8 cellular contexts compared by ENCODE assay signal in the genomic region with DNA sequence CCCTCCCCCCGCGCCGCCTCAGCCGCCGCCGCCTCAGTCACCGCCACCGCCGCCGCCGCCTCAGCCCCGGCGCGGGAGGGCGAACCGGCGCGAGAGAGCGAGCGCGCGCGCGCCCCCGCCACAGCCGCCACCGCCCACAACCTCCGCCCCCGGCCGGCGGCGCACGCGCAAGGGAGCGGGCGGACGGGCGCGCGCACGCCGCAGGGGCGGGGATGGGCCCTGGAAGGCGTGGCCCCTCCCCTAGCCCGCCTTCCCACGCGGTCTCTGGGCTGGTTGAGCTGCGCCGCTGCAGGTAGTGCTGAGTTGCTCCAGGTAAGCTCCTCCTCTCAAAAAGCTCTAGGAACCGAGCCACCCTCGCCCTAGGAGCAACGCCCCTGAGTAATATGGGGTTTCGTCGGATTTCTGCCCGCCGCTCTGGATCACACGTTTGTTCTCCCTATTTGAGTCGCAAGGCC. TPM values are rescaled to one million over a fixed set of nuclear protein-coding genes. Genes with fewer than 3 reads are reported as not detected.
DNase-seq lines count a peak whose midpoint lies in the region; ATAC-seq and TF ChIP-seq lines count a peak whose summit lies in the region.

TMCC1 (minus strand) TSS at position 96 of the 455 bp plus-strand sequence.

- H3K36me3 ChIP-seq in trophoblast cell (ENCODE audit: control insufficient read depth in 1 of 2, insufficient read depth in 2 of 2, low read length in 2 of 2), result peaks cover 0 to 1% of the 10 kb centered on the region in 2 experiments
- no peaks in the 10 kb centered on the region for H3K36me3 ChIP-seq in tibial nerve

- H2BK12ac ChIP-seq in trophoblast cell (ENCODE audit: low read length), result peak within 1 kb of the TSS; percentile 25

- H2AK5ac ChIP-seq in trophoblast cell (ENCODE audit: low read length), result peak within 1 kb of the TSS; percentile 14

- WGBS in trophoblast cell (ENCODE audit: extremely low coverage, insufficient coverage, insufficient read length), result no CpG with 5 or more reads among the region's 58 CpGs
- 1% methylated on average over 7 to 27 of the region's 58 CpGs for WGBS in tibial nerve, 2 donors

- peak within 1 kb of the TSS; percentile 88 for H2AFZ ChIP-seq in trophoblast cell (ENCODE audit: insufficient read depth, low read length, poor library complexity)

- DNase-seq in GM10266 (ENCODE audit: extremely low spot score), result peak; percentile 96
- peak; percentile 84 for DNase-seq in NCI-H1092 treated with DMSO at 0.1 percent for 48 hours (lab: John Stamatoyannopoulos, UW)
- DNase-seq in SW480 (ENCODE audit: low spot score), result peak; percentile 94
- peak; percentile 85 for DNase-seq in activated naive CD8-positive, alpha-beta T cell treated with anti-CD3 and anti-CD28 coated beads, Interleukin-2, amount 50 U/mL, for 24 hours
- peak; percentile 94 for DNase-seq in cardiac septum (ENCODE audit: low spot score)
- DNase-seq in trophoblast cell, result peak; percentile 85 to 97
- peak; percentile 52 to 66 for DNase-seq in tibial nerve (ENCODE audit: low spot score in 2 of 2)

- H4K12ac ChIP-seq in trophoblast cell (ENCODE audit: low read depth, low read length), result peak within 1 kb of the TSS; percentile 85

- H3K27ac Mint-ChIP-seq in activated naive CD8-positive, alpha-beta T cell treated with anti-CD3 and anti-CD28 coated beads, Interleukin-2, amount 50 U/mL, for 24 hours, result peak within 1 kb of the TSS; percentile 86

- no peak for TF ChIP-seq CTCF in GM10266 (IDR thresholded peaks at IDR 0.05; ENCODE audit: control insufficient read depth, insufficient read depth, low read depth, missing control alignments)
- TF ChIP-seq CTCF in tibial nerve (IDR thresholded peaks at IDR 0.05), result no peak

- peak within 1 kb of the TSS; percentile 93 for H2BK120ac ChIP-seq in trophoblast cell (ENCODE audit: insufficient read depth, low read length, poor library complexity)

- H3K4ac ChIP-seq in trophoblast cell (ENCODE audit: low read depth, low read length), result peak within 1 kb of the TSS; percentile 9

- H3K9me3 Mint-ChIP-seq in activated naive CD8-positive, alpha-beta T cell treated with anti-CD3 and anti-CD28 coated beads, Interleukin-2, amount 50 U/mL, for 24 hours, result no peaks in the 10 kb centered on the region

- H4K8ac ChIP-seq in trophoblast cell (ENCODE audit: low read depth, low read length), result peak within 1 kb of the TSS; percentile 90

- H3K23ac ChIP-seq in trophoblast cell (ENCODE audit: low read length), result no peak within 1 kb of the TSS

- H3K4me3 ChIP-seq in trophoblast cell (ENCODE audit: low read depth, low read length) (peak within 1 kb of the TSS; percentile 75), tibial nerve (peak within 1 kb of the TSS; percentile 69 to 96 (median 86))

- peak within 1 kb of the TSS; percentile 75 for H3K27ac ChIP-seq in trophoblast cell (ENCODE audit: low read depth, low read length)
- peak within 1 kb of the TSS; percentile 88 to 96 (median 95) for H3K27ac ChIP-seq in tibial nerve

- H3K27me3 ChIP-seq in trophoblast cell (ENCODE audit: insufficient read depth, low read length) (no peaks in the 10 kb centered on the region), tibial nerve (no peaks in the 10 kb centered on the region)

- intact Hi-C loops in cardiac septum (cut with DNase I), result loop anchor here (5.0 kb wide), 1 partner anchor 66 kb away; no protein-coding TSS in a partner anchor

- H3K18ac ChIP-seq in trophoblast cell (ENCODE audit: low read length), result peak within 1 kb of the TSS; percentile 25

- H3K79me1 ChIP-seq in trophoblast cell (ENCODE audit: low read length), result peaks cover 11% of the 10 kb centered on the region

- peak within 1 kb of the TSS; percentile 94 for H3K9ac ChIP-seq in trophoblast cell (ENCODE audit: low read length)

- peak within 1 kb of the TSS; percentile 89 for H3K4me3 Mint-ChIP-seq in activated naive CD8-positive, alpha-beta T cell treated with anti-CD3 and anti-CD28 coated beads, Interleukin-2, amount 50 U/mL, for 24 hours

- peak within 1 kb of the TSS; percentile 75 for H2BK5ac ChIP-seq in trophoblast cell (ENCODE audit: low read depth, low read length, poor library complexity)

- peak; percentile 87 for ATAC-seq in HG02588 (IDR thresholded peaks at IDR 0.05; ENCODE audit: unreplicated experiment)
- peak; percentile 87 for ATAC-seq in activated naive CD8-positive, alpha-beta T cell treated with anti-CD3 and anti-CD28 coated beads, Interleukin-2, amount 50 U/mL, for 24 hours

- H3K4me2 ChIP-seq in trophoblast cell (ENCODE audit: low read length), result peak within 1 kb of the TSS; percentile 92

- H3K79me2 ChIP-seq in trophoblast cell (ENCODE audit: control insufficient read depth, insufficient read depth, low read length, poor library complexity), result peaks cover 10% of the 10 kb centered on the region

- no peaks in the 10 kb centered on the region for H3K27me3 Mint-ChIP-seq in activated naive CD8-positive, alpha-beta T cell treated with anti-CD3 and anti-CD28 coated beads, Interleukin-2, amount 50 U/mL, for 24 hours

- peaks cover 44% of the 10 kb centered on the region for H3K4me1 Mint-ChIP-seq in activated naive CD8-positive, alpha-beta T cell treated with anti-CD3 and anti-CD28 coated beads, Interleukin-2, amount 50 U/mL, for 24 hours

- peaks cover 3% of the 10 kb centered on the region for H3K36me3 Mint-ChIP-seq in activated naive CD8-positive, alpha-beta T cell treated with anti-CD3 and anti-CD28 coated beads, Interleukin-2, amount 50 U/mL, for 24 hours (ENCODE audit: low read depth)

- TF ChIP-seq EP300 in tibial nerve (IDR thresholded peaks at IDR 0.05), result no peak

- H4K91ac ChIP-seq in trophoblast cell (ENCODE audit: low read depth, low read length), result peak within 1 kb of the TSS; percentile 88

- peak within 1 kb of the TSS; percentile 77 for H3K14ac ChIP-seq in trophoblast cell (ENCODE audit: low read length)

- peak in 1 of 2 donors; percentile 37 for TF ChIP-seq POLR2A in tibial nerve (IDR thresholded peaks at IDR 0.05)

- H3K4me1 ChIP-seq in trophoblast cell (ENCODE audit: control insufficient read depth in 1 of 2, insufficient read depth in 2 of 2, low read length in 2 of 2) (peaks cover 2 to 3% of the 10 kb centered on the region in 2 experiments), tibial nerve (peaks cover 0 to 50% (median 23%) of the 10 kb centered on the region in 4 donors)

- H3K9me3 ChIP-seq in trophoblast cell (ENCODE audit: insufficient read depth, low read depth, low read length) (no peaks in the 10 kb centered on the region), tibial nerve (no peaks in the 10 kb centered on the region)

RNA-seq across cellular contexts. Expression of gene TMCC1, which starts in this region (rescaled TPM):
- total RNA-seq in cardiac septum (35.2 TPM), tibial nerve (10 to 100 TPM; 19.9 to 27.9 (median 23.1) TPM)
- 24.2 and 27.7 TPM in 2 replicates for polyA plus RNA-seq in trophoblast cell (2013)

Comparison
In these comparisons a context has a peak if more than half of its experiments do, and no peak if none do; other contexts are left out.
1. Peak in every context shown above with its lines: DNase-seq, ATAC-seq, H3K4me3 ChIP-seq and H3K27ac ChIP-seq.